Comparison of ENCODE assay signal across 8 cellular contexts in genomic region chr2:231780123-231780908, GRCh38. TPM values are rescaled to one million over a fixed set of nuclear protein-coding genes. Genes with fewer than 3 reads are reported as not detected.
DNase-seq lines count a peak whose midpoint lies in the region; ATAC-seq, FAIRE-seq and TF ChIP-seq lines count a peak whose summit lies in the region.

No MANE protein-coding gene starts in this region.

- intact Hi-C loops in OCI-LY7 (cut with micrococcal nuclease; ENCODE audit: unreplicated experiment) (loop anchor here (2.0 kb wide), 1 partner anchor 72 kb away; the partner anchor contains the start of gene PTMA), transverse colon (cut with DNase I; ENCODE audit: low total_unique reads) (no loop called here)

- no peaks in the 10 kb centered on the region for H3K27me3 ChIP-seq in lung (ENCODE audit: control insufficient read depth, insufficient read depth)
- no peaks in the 10 kb centered on the region for H3K27me3 ChIP-seq in transverse colon

- ATAC-seq in GM18502 (IDR thresholded peaks at IDR 0.05; ENCODE audit: poor library complexity, unreplicated experiment) (peak; percentile 15), lung (ENCODE audit: insufficient read depth, low FRiP score) (no peak)

- no peak for TF ChIP-seq EP300 in transverse colon (IDR thresholded peaks at IDR 0.05; ENCODE audit: low read depth)

- DNase-seq in 8988T = peak; percentile 16
- DNase-seq in OCI-LY7 (ENCODE audit: low spot score) = no peak
- peak; percentile 1 for DNase-seq in central memory CD4-positive, alpha-beta T cell
- DNase-seq in lung (ENCODE audit: low spot score) = no peak
- DNase-seq in transverse colon = peak; percentile 20
- no peak for DNase-seq in frontal cortex (ENCODE audit: low spot score in 2 of 2)
- no peak for DNase-seq in NCI-H1048 (lab: John Stamatoyannopoulos, UW)

- H3K4me2 ChIP-seq in OCI-LY7 (ENCODE audit: low read length) = peak overlapping the region; percentile 90

- CTCF ChIA-PET in OCI-LY7 (lab: Charles Lee; ENCODE audit: unreplicated experiment) = interaction anchor here (1.1 kb wide), 1 partner anchor 105 kb away, joined by 3 read pairs; no protein-coding TSS in a partner anchor

- H3K9me3 ChIP-seq in OCI-LY7 (ENCODE audit: low read length) (no peaks in the 10 kb centered on the region), lung (ENCODE audit: control insufficient read depth in 2 of 2, insufficient read depth in 1 of 2, low read length in 1 of 2) (no peaks in the 10 kb centered on the region), transverse colon (no peaks in the 10 kb centered on the region)

- peak overlapping the region; percentile 75 for H2AFZ ChIP-seq in OCI-LY7 (ENCODE audit: low read length)

- H3K36me3 ChIP-seq in OCI-LY7 (ENCODE audit: insufficient read depth, low read length) (peaks cover 12% of the 10 kb centered on the region; the same call in 1 of the 2 replicates), lung (ENCODE audit: control insufficient read depth in 2 of 2, insufficient read depth in 2 of 2, low read length in 2 of 2) (peaks cover 0 to 1% of the 10 kb centered on the region in 2 donors), transverse colon (no peaks in the 10 kb centered on the region)

- POLR2A ChIA-PET in OCI-LY7 (lab: Charles Lee) = interaction anchor here (0.6 kb wide), 1 partner anchor 137 kb away, joined by 7 read pairs; no protein-coding TSS in a partner anchor

- TF ChIP-seq POLR2A in transverse colon (IDR thresholded peaks at IDR 0.05) = no peak

- BruUV-seq in OCI-LY7 (replicated peaks; lab: Mats Ljungman, UMichigan) = no TSS peak

- H3K79me2 ChIP-seq in OCI-LY7 (ENCODE audit: insufficient read depth, low read depth, low read length) = peaks cover 39% of the 10 kb centered on the region; the same call in 1 of the 2 replicates

- in situ Hi-C loops in transverse colon (cut with MboI; ENCODE audit: low pct_ligation_motif_present in 1 of 4, low pct_unique_long_range_greater_than_20kb in 1 of 4, low sequenced_read_pairs in 3 of 4) = no loop called here

- H3K4me3 ChIP-seq in OCI-LY7 (ENCODE audit: low read depth, low read length, poor library complexity, severe bottlenecking) (peak overlapping the region; percentile 75), lung (peak overlapping the region; percentile 84), transverse colon (peak overlapping the region; percentile 72 to 97 (median 94))

- WGBS in lung, 2 donors = 7 to 8% methylated on average over 49 to 51 of the region's 51 CpGs
- 17 to 43% methylated on average over 10 to 41 of the region's 51 CpGs for WGBS in transverse colon (ENCODE audit: low coverage in 1 of 2), 2 donors

- no peak for TF ChIP-seq CTCF in OCI-LY7 (conservative IDR thresholded peaks at IDR 0.05; ENCODE audit: low read length)
- no peak for TF ChIP-seq CTCF in lung (IDR thresholded peaks at IDR 0.05; ENCODE audit: control extremely low read depth, extremely low read depth)
- no peak for TF ChIP-seq CTCF in transverse colon (IDR thresholded peaks at IDR 0.05)

- H4K20me1 ChIP-seq in OCI-LY7 (ENCODE audit: insufficient read depth, low read length) = no peaks in the 10 kb centered on the region

- H3K9me2 ChIP-seq in OCI-LY7 (ENCODE audit: insufficient read depth, low read length) = no peaks in the 10 kb centered on the region

- H3K27ac ChIP-seq in OCI-LY7 (ENCODE audit: low read depth, low read length, poor library complexity, severe bottlenecking) = no peak overlapping the region
- H3K27ac ChIP-seq in lung (ENCODE audit: low read depth in 1 of 2, low read length in 1 of 2) = peak overlapping the region in 1 of 2 donors; percentile 58
- peak overlapping the region; percentile 85 to 95 (median 88) for H3K27ac ChIP-seq in transverse colon

- no peak for FAIRE-seq in frontal cortex (lab: Jason Lieb, UNC)

- peaks cover 32% of the 10 kb centered on the region for H3K4me1 ChIP-seq in OCI-LY7 (ENCODE audit: insufficient read depth, low read length, poor library complexity, severe bottlenecking)
- peaks cover 5 to 14% of the 10 kb centered on the region in 2 donors for H3K4me1 ChIP-seq in lung (ENCODE audit: control insufficient read depth in 2 of 2, insufficient read depth in 2 of 2, low read length in 2 of 2)
- H3K4me1 ChIP-seq in transverse colon = peaks cover 13 to 40% (median 31%) of the 10 kb centered on the region in 4 donors

RNA-seq across cellular contexts. Expression of gene PDE6D, which starts 0.8 kb away (rescaled TPM):
- 47.4 and 50.3 TPM in 2 replicates for total RNA-seq in OCI-LY7 (2014; rRNA removed; shearing (Covaris generic))
- total RNA-seq in OCI-LY7 (2022) = 49.0 and 54.6 TPM in 2 replicates
- 10 to 100 TPM; 21.5 to 21.6 TPM for total RNA-seq in lung
- polyA plus RNA-seq in lung = 10 to 100 TPM; 24.4 to 25.6 TPM
- 10 to 100 TPM in 3 of 4 donors, 1 to 10 TPM in 1; 4.8 to 34.1 (median 20.7) TPM for total RNA-seq in transverse colon
- total RNA-seq in frontal cortex = 28.1 TPM

RNA-seq across cellular contexts. Expression of gene COPS7B, which starts 5.9 kb away (rescaled TPM):
- total RNA-seq in OCI-LY7 (2014; rRNA removed; shearing (Covaris generic)) = 50.6 and 55.5 TPM in 2 replicates
- total RNA-seq in OCI-LY7 (2022) (76.6 and 86.8 TPM in 2 replicates), lung (10 to 100 TPM; 25.0 to 39.4 TPM), transverse colon (10 to 100 TPM; 21.3 to 51.3 (median 22.8) TPM), frontal cortex (16.7 TPM)
- 10 to 100 TPM; 19.5 to 21.3 TPM for polyA plus RNA-seq in lung

Comparison
In these comparisons a context has a peak if more than half of its experiments do, and no peak if none do; other contexts are left out.
1. DNase-seq: peak in 8988T (single experiment), central memory CD4-positive, alpha-beta T cell (single experiment) and transverse colon (single experiment); none in OCI-LY7 (single experiment), lung (single experiment), frontal cortex (0 of 2) and NCI-H1048 (single experiment).
2. Peak in every context shown above with its lines, with median percentiles within 50 percentile points of each other: H3K4me3 ChIP-seq.